ENCODE assay signal across 16 cellular contexts in genomic region chr2:132715986-132716385, GRCh38. TPM values are rescaled to one million over a fixed set of nuclear protein-coding genes. Genes with fewer than 3 reads are reported as not detected.
A peak's percentile ranks its signal among the peaks of the same experiment; 100 is the strongest.
DNase-seq lines count a peak whose midpoint lies in the region; ATAC-seq and TF ChIP-seq lines count a peak whose summit lies in the region.
"Had no signal": no experiment of that assay in that cellular context is flagged by ENCODE, and none has a peak within 500 bp of the region (broad histone marks: within the 10 kb centered on the region; RNA-seq: fewer than 3 reads in every experiment).

No MANE protein-coding gene starts in this region.

- no peak overlapping the region for H3K4me3 ChIP-seq in BLaER1 treated with 17β-estradiol and CSF1 and Interleukin-3, amounts not matched to agents 10 nM and 100 nM
- H3K4me3 ChIP-seq in OCI-LY1 (ENCODE audit: low read depth, low read length, poor library complexity, severe bottlenecking) (no peak overlapping the region), neural cell (ENCODE audit: low read length) (peak overlapping the region; percentile 14), GM23248 (no peak overlapping the region)

- no peaks in the 10 kb centered on the region for H3F3A ChIP-seq in OCI-LY1 (ENCODE audit: insufficient read depth, low read length)
- no peaks in the 10 kb centered on the region for H3F3A ChIP-seq in neural cell (ENCODE audit: insufficient read depth, low read length, poor library complexity, severe bottlenecking)
- no peaks in the 10 kb centered on the region for H3F3A ChIP-seq in GM23248 (ENCODE audit: insufficient read depth)

- TF ChIP-seq CTCF in OCI-LY1 (IDR thresholded peaks at IDR 0.05; ENCODE audit: low read length) = no peak
- TF ChIP-seq CTCF in neural cell (IDR thresholded peaks at IDR 0.05; ENCODE audit: poor library complexity, severe bottlenecking) = no peak

- H3K36me3 ChIP-seq in BLaER1 treated with 17β-estradiol and CSF1 and Interleukin-3, amounts not matched to agents 10 nM and 100 nM = no peaks in the 10 kb centered on the region
- H3K36me3 ChIP-seq in OCI-LY1 (ENCODE audit: insufficient read depth, low read length) (no peaks in the 10 kb centered on the region), neural cell (ENCODE audit: insufficient read depth, low read length) (no peaks in the 10 kb centered on the region), GM23248 (ENCODE audit: low read depth) (no peaks in the 10 kb centered on the region)

- H3K9ac ChIP-seq in BLaER1 treated with 17β-estradiol and CSF1 and Interleukin-3, amounts not matched to agents 10 nM and 100 nM = no peak overlapping the region
- H3K9ac ChIP-seq in OCI-LY1 (ENCODE audit: low read length) = no peak overlapping the region
- no peak overlapping the region for H3K9ac ChIP-seq in neural cell (ENCODE audit: low read length)
- no peak overlapping the region for H3K9ac ChIP-seq in GM23248

- H2AFZ ChIP-seq in OCI-LY1 (ENCODE audit: low read length) = no peak overlapping the region
- H2AFZ ChIP-seq in neural cell (ENCODE audit: low read depth, low read length) = no peak overlapping the region
- no peak overlapping the region for H2AFZ ChIP-seq in GM23248

- H3K9me2 ChIP-seq in OCI-LY1 (ENCODE audit: low read depth, low read length) (no peaks in the 10 kb centered on the region), neural cell (ENCODE audit: insufficient read depth, low read length) (no peaks in the 10 kb centered on the region), GM23248 (ENCODE audit: insufficient read depth) (no peaks in the 10 kb centered on the region)

- no peaks in the 10 kb centered on the region for H3K27me3 ChIP-seq in BLaER1 treated with 17β-estradiol and CSF1 and Interleukin-3, amounts not matched to agents 10 nM and 100 nM
- H3K27me3 ChIP-seq in OCI-LY1 (ENCODE audit: insufficient read depth, low read length) (no peaks in the 10 kb centered on the region), neural cell (ENCODE audit: insufficient read depth, low read depth, low read length) (no peaks in the 10 kb centered on the region), GM23248 (replicated peaks; ENCODE audit: insufficient read depth) (no peaks in the 10 kb centered on the region)

- H3K27ac ChIP-seq in BLaER1 treated with 17β-estradiol and CSF1 and Interleukin-3, amounts not matched to agents 10 nM and 100 nM = no peak overlapping the region
- H3K27ac ChIP-seq in OCI-LY1 (ENCODE audit: low read depth, low read length, poor library complexity, severe bottlenecking) (peak overlapping the region; percentile 47), neural cell (ENCODE audit: low read length) (no peak overlapping the region), GM23248 (no peak overlapping the region)

- ATAC-seq in GM21528 (IDR thresholded peaks at IDR 0.05; ENCODE audit: low FRiP score, unreplicated experiment) = peak; percentile 17
- no peak for ATAC-seq in GM19467 (IDR thresholded peaks at IDR 0.05; ENCODE audit: unreplicated experiment)
- ATAC-seq: Panc1 had no signal

- WGBS in GM23248 (ENCODE audit: low coverage in 1 of 2, low lambda C conversion rate in 2 of 2, missing lambda C conversion rate in 2 of 2), 2 experiments = 0 to 4% methylated on average over 1 of the region's 1 CpG

- DNase-seq in GM23248 (no peak), NCI-H1417 treated with DMSO at 0.1 percent for 48 hours (lab: John Stamatoyannopoulos, UW) (no peak)
- DNase-seq: DMS 273 treated with DMSO at 0.1 percent for 48 hours, GOT3, MV-4-11, NCI-H1436, NCI-H2029 treated with DMSO at 0.1 percent for 48 hours, NCI-H524 treated with DMSO at 0.1 percent for 48 hours, SHP77 treated with DMSO at 0.1 percent for 48 hours had no signal

- in situ Hi-C loops in GM23248 (cut with MboI) = no loop called here

- peaks cover 0 to 12% (median 9%) of the 10 kb centered on the region in 10 experiments; a peak in 15 of 20 replicates for H3K4me1 ChIP-seq in BLaER1 treated with 17β-estradiol and CSF1 and Interleukin-3, amounts not matched to agents 10 nM and 100 nM
- H3K4me1 ChIP-seq in OCI-LY1 (ENCODE audit: insufficient read depth, low read length, severe bottlenecking) = peaks cover 20% of the 10 kb centered on the region
- H3K4me1 ChIP-seq in GM23248 (ENCODE audit: insufficient read depth) = no peaks in the 10 kb centered on the region

- peak overlapping the region in 8 of 11 experiments; percentile 35 to 66 (median 49); a peak in 12 of 22 replicates for H3K4me2 ChIP-seq in BLaER1 treated with 17β-estradiol and CSF1 and Interleukin-3, amounts not matched to agents 10 nM and 100 nM
- H3K4me2 ChIP-seq in OCI-LY1 (ENCODE audit: low read length) (peak overlapping the region; percentile 6; the same call in 1 of the 2 replicates), neural cell (ENCODE audit: low read length) (no peak overlapping the region), GM23248 (ENCODE audit: unreplicated experiment) (no peak overlapping the region)

- no peaks in the 10 kb centered on the region for H3K79me2 ChIP-seq in OCI-LY1 (ENCODE audit: insufficient read depth, low read length)
- H3K79me2 ChIP-seq in neural cell (replicated peaks; ENCODE audit: insufficient read depth, low read length) = no peaks in the 10 kb centered on the region
- no peaks in the 10 kb centered on the region for H3K79me2 ChIP-seq in GM23248 (ENCODE audit: insufficient read depth)

- no peak for TF ChIP-seq RAD21 in neural cell (conservative IDR thresholded peaks at IDR 0.05)

- no peak for TF ChIP-seq EP300 in neural cell (conservative IDR thresholded peaks at IDR 0.05; ENCODE audit: poor library complexity, severe bottlenecking)

- no peaks in the 10 kb centered on the region for H3K9me3 ChIP-seq in BLaER1 treated with 17β-estradiol and CSF1 and Interleukin-3, amounts not matched to agents 10 nM and 100 nM (replicated peaks in 1 of 11)
- no peaks in the 10 kb centered on the region for H3K9me3 ChIP-seq in OCI-LY1 (ENCODE audit: low read length)
- no peaks in the 10 kb centered on the region for H3K9me3 ChIP-seq in neural cell (ENCODE audit: low read length)
- H3K9me3 ChIP-seq in GM23248 (ENCODE audit: low read depth) = no peaks in the 10 kb centered on the region

- no peaks in the 10 kb centered on the region for H4K20me1 ChIP-seq in BLaER1 treated with 17β-estradiol and CSF1 and Interleukin-3, amounts not matched to agents 10 nM and 100 nM
- H4K20me1 ChIP-seq in OCI-LY1 (ENCODE audit: insufficient read depth, low read length) (no peaks in the 10 kb centered on the region), neural cell (ENCODE audit: insufficient read depth) (no peaks in the 10 kb centered on the region), GM23248 (ENCODE audit: insufficient read depth) (no peaks in the 10 kb centered on the region)

TF ChIP-seq in neural cell, 6 proteins besides CTCF, POLR2A, EP300 and RAD21:
- TF ChIP-seq SMC3 (conservative IDR thresholded peaks at IDR 0.05; ENCODE audit: poor library complexity) = no peak
- no peak for TF ChIP-seq POLR2AphosphoS5 (IDR thresholded peaks at IDR 0.05)
- no peak for TF ChIP-seq REST (IDR thresholded peaks at IDR 0.05; ENCODE audit: borderline replicate concordance)
- no peak for TF ChIP-seq EZH2 (IDR thresholded peaks at IDR 0.05; ENCODE audit: borderline replicate concordance, insufficient read depth, low read length, poor library complexity, severe bottlenecking)
- no peak for TF ChIP-seq TAF1 (IDR thresholded peaks at IDR 0.05; ENCODE audit: low read depth)
- TF ChIP-seq MXI1 (conservative IDR thresholded peaks at IDR 0.05; ENCODE audit: poor library complexity, severe bottlenecking) = no peak
TF ChIP-seq in neural cell: peak in this region for 0.

RNA-seq across cellular contexts. Expression of gene LYPD1, which starts 46.0 kb away (rescaled TPM):
- polyA plus RNA-seq in neural cell (78.2 and 104 TPM in 2 replicates), GM23248 (2016; fragmentation: Nextera tagmentation; extraction: Ambion mirVana) (0.43 and 0.51 TPM in 2 replicates)
- 74.8 and 78.6 TPM in 2 replicates for polyA minus RNA-seq in neural cell
- 0.11 TPM in 1 of 2 replicates, not detected in the other for total RNA-seq in GM23248 (2014; rRNA removed; shearing (Covaris generic))
- polyA plus RNA-seq: IgD-negative memory B cell had no signal

Comparison
In these comparisons a context has a peak if more than half of its experiments do, and no peak if none do; other contexts are left out.
1. H3K4me2 ChIP-seq: peak in BLaER1 treated with 17β-estradiol and CSF1 and Interleukin-3, amounts not matched to agents 10 nM and 100 nM (8 of 11) and OCI-LY1 (single experiment); none in neural cell (single experiment) and GM23248 (single experiment).
2. RNA of gene LYPD1, which starts 46.0 kb away (polyA plus RNA-seq): 78.2 to 104 TPM in neural cell; 0.43 to 0.51 TPM in GM23248; every median in the first group is over 10 times any median in the second.